In the genomic region with DNA sequence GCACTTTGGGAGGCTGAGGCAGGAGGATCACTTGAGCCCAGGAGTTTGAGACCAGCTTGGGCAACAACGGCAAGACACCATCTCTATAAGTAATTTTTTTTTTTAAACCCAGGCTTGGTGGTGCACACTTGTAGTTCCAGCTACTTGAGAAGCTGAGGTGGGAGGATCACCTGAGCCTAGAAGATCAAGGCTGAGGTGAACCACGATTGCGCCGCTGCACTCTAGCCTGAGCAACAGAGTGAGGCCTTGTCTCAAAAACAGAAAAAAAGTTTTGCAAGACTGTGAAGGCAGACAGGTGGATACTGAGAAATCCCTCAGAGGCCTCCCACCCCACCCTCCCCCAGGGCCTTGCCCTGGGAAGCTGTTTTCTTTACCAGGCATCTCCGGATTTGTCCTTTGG, we compare ENCODE assay signal across 24 cellular contexts.
DNase-seq lines count a peak whose midpoint lies in the region; ATAC-seq and TF ChIP-seq lines count a peak whose summit lies in the region.
"Had no signal": no experiment of that assay in that cellular context is flagged by ENCODE, and none has a peak within 500 bp of the region (broad histone marks: within the 10 kb centered on the region; RNA-seq: fewer than 3 reads in every experiment).

No MANE protein-coding gene starts in this region.

- H4K8ac ChIP-seq in neuronal stem cell (ENCODE audit: low read depth, low read length), result no peak overlapping the region

- H3K36me3 Mint-ChIP-seq in CD4-positive, CD25-positive, alpha-beta regulatory T cell, result no peaks in the 10 kb centered on the region
- no peaks in the 10 kb centered on the region for H3K36me3 Mint-ChIP-seq in CD8-positive, alpha-beta memory T cell
- H3K36me3 Mint-ChIP-seq in activated T-helper 17 cell treated with anti-CD3 and anti-CD28 coated beads, Interleukin-2, amount 50 U/mL, for 72 hours (ENCODE audit: low read depth), result no peaks in the 10 kb centered on the region
- no peaks in the 10 kb centered on the region for H3K36me3 Mint-ChIP-seq in activated CD4-positive, alpha-beta memory T cell treated with anti-CD3 and anti-CD28 coated beads, Interleukin-2, amount 10 ng/mL, durations not matched to agents 7 days and 5 days (ENCODE audit: low read depth)

- POLR2A ChIA-PET in CD8-positive, alpha-beta memory T cell (lab: Charles Lee), result interaction anchor here (0.6 kb wide), 2 partner anchors 10 to 839 kb away, joined by 3 to 6 read pairs; no protein-coding TSS in a partner anchor
- POLR2A ChIA-PET in activated CD4-positive, alpha-beta memory T cell treated with anti-CD3 and anti-CD28 coated beads, Interleukin-2, amount 10 ng/mL, durations not matched to agents 7 days and 5 days (lab: Charles Lee), result interaction anchor here (0.6 kb wide), 1 partner anchor 176 kb away, joined by 3 read pairs; no protein-coding TSS in a partner anchor

- H3K4me3 ChIP-seq in CD4-positive, CD25-positive, alpha-beta regulatory T cell (ENCODE audit: low read depth, low read length), result no peak overlapping the region
- H3K4me3 ChIP-seq in CD8-positive, alpha-beta memory T cell (ENCODE audit: low read length), result no peak overlapping the region
- no peak overlapping the region for H3K4me3 ChIP-seq in neuronal stem cell (ENCODE audit: low read length in 2 of 2)
- H3K4me3 ChIP-seq in testis, result no peak overlapping the region
- H3K4me3 ChIP-seq: tibial nerve had no signal

- H3K27me3 Mint-ChIP-seq in CD4-positive, CD25-positive, alpha-beta regulatory T cell, result no peaks in the 10 kb centered on the region
- H3K27me3 Mint-ChIP-seq in CD8-positive, alpha-beta memory T cell, result no peaks in the 10 kb centered on the region
- H3K27me3 Mint-ChIP-seq in activated T-helper 17 cell treated with anti-CD3 and anti-CD28 coated beads, Interleukin-2, amount 50 U/mL, for 72 hours, result no peaks in the 10 kb centered on the region
- no peaks in the 10 kb centered on the region for H3K27me3 Mint-ChIP-seq in activated CD4-positive, alpha-beta memory T cell treated with anti-CD3 and anti-CD28 coated beads, Interleukin-2, amount 10 ng/mL, durations not matched to agents 7 days and 5 days

- no peak overlapping the region for H2BK5ac ChIP-seq in neuronal stem cell (ENCODE audit: low read length)

- no peak overlapping the region for H2BK120ac ChIP-seq in neuronal stem cell (ENCODE audit: low read depth, low read length)

- DNase-seq in CD4-positive, CD25-positive, alpha-beta regulatory T cell, result peak in 1 of 3 donors; percentile 35
- no peak for DNase-seq in CD8-positive, alpha-beta memory T cell
- no peak for DNase-seq in neuronal stem cell (ENCODE audit: low spot score)
- DNase-seq in testis, result no peak
- DNase-seq in activated CD4-positive, alpha-beta memory T cell treated with anti-CD3 and anti-CD28 coated beads, Interleukin-2, amount 10 ng/mL, durations not matched to agents 7 days and 5 days, result no peak
- DNase-seq: activated naive CD4-positive, alpha-beta T cell treated with anti-CD3 and anti-CD28 coated beads for 36 hours; amygdala; brain microvascular endothelial cell; effector CD8-positive, alpha-beta T cell; hippocampal formation; IMR-90; left cardiac atrium; mammary epithelial cell; SIG-M5; T1000; WERI-Rb-1 had no signal

- CTCF ChIA-PET in CD8-positive, alpha-beta memory T cell (lab: Charles Lee), result no interaction called here
- CTCF ChIA-PET in activated CD4-positive, alpha-beta memory T cell treated with anti-CD3 and anti-CD28 coated beads, Interleukin-2, amount 10 ng/mL, durations not matched to agents 7 days and 5 days (lab: Charles Lee), result no interaction called here

- TF ChIP-seq POLR2A in testis (IDR thresholded peaks at IDR 0.05), result no peak

- no peak overlapping the region for H2AK5ac ChIP-seq in neuronal stem cell (ENCODE audit: low read depth, low read length)

- no peak overlapping the region for H3K9ac ChIP-seq in neuronal stem cell (ENCODE audit: low read depth, low read length, poor library complexity)

- no peak overlapping the region for H3K14ac ChIP-seq in neuronal stem cell (ENCODE audit: low read length)

- H3K79me1 ChIP-seq in neuronal stem cell (ENCODE audit: low read depth, low read length), result no peaks in the 10 kb centered on the region

- no peaks in the 10 kb centered on the region for H3K9me3 ChIP-seq in CD4-positive, CD25-positive, alpha-beta regulatory T cell (ENCODE audit: control insufficient read depth in 2 of 2, low read length in 2 of 2)
- no peaks in the 10 kb centered on the region for H3K9me3 ChIP-seq in CD8-positive, alpha-beta memory T cell (ENCODE audit: low read length)
- H3K9me3 ChIP-seq in neuronal stem cell (replicated peaks in 1 of 2; ENCODE audit: control insufficient read depth in 2 of 2, insufficient read depth in 1 of 2, low read depth in 1 of 2, low read length in 2 of 2) (no peaks in the 10 kb centered on the region), testis (no peaks in the 10 kb centered on the region)
- H3K9me3 ChIP-seq: neutrophil, tibial nerve had no signal

- H3K18ac ChIP-seq in neuronal stem cell (ENCODE audit: low read length), result no peak overlapping the region

- intact Hi-C loops in testis (cut with DNase I; ENCODE audit: low total_unique reads), result no loop called here

- peak overlapping the region; percentile 27 for H2AFZ ChIP-seq in neuronal stem cell (ENCODE audit: low read length)

- H3K4me3 Mint-ChIP-seq in CD4-positive, CD25-positive, alpha-beta regulatory T cell, result no peak overlapping the region
- no peak overlapping the region for H3K4me3 Mint-ChIP-seq in CD8-positive, alpha-beta memory T cell
- no peak overlapping the region for H3K4me3 Mint-ChIP-seq in activated T-helper 17 cell treated with anti-CD3 and anti-CD28 coated beads, Interleukin-2, amount 50 U/mL, for 72 hours
- H3K4me3 Mint-ChIP-seq in activated CD4-positive, alpha-beta memory T cell treated with anti-CD3 and anti-CD28 coated beads, Interleukin-2, amount 10 ng/mL, durations not matched to agents 7 days and 5 days, result no peak overlapping the region
- H3K4me3 Mint-ChIP-seq: activated naive CD4-positive, alpha-beta T cell treated with anti-CD3 and anti-CD28 coated beads for 36 hours; activated T-helper 1 cell treated with anti-CD3 and anti-CD28 coated beads, Interleukin-12 subunit alpha, Interleukin-12 subunit beta, Interleukin-2, Interleukin-4 antibody, amounts not matched to agents 30 ng/mL and 10 ng/mL and 1 ng/mL, durations not matched to agents 14 hours and 24 hours and 36 hours had no signal

- H3K4me1 Mint-ChIP-seq in CD4-positive, CD25-positive, alpha-beta regulatory T cell, result peaks cover 9 to 41% (median 14%) of the 10 kb centered on the region in 4 donors
- H3K4me1 Mint-ChIP-seq in CD8-positive, alpha-beta memory T cell, result peaks cover 32 to 45% (median 43%) of the 10 kb centered on the region in 3 donors
- peaks cover 21% of the 10 kb centered on the region for H3K4me1 Mint-ChIP-seq in activated T-helper 17 cell treated with anti-CD3 and anti-CD28 coated beads, Interleukin-2, amount 50 U/mL, for 72 hours
- peaks cover 28% of the 10 kb centered on the region for H3K4me1 Mint-ChIP-seq in activated CD4-positive, alpha-beta memory T cell treated with anti-CD3 and anti-CD28 coated beads, Interleukin-2, amount 10 ng/mL, durations not matched to agents 7 days and 5 days

- no peak overlapping the region for H4K91ac ChIP-seq in neuronal stem cell (ENCODE audit: low read depth, low read length, poor library complexity)

- no peaks in the 10 kb centered on the region for H3K9me3 Mint-ChIP-seq in CD4-positive, CD25-positive, alpha-beta regulatory T cell
- H3K9me3 Mint-ChIP-seq in CD8-positive, alpha-beta memory T cell, result no peaks in the 10 kb centered on the region
- H3K9me3 Mint-ChIP-seq in activated T-helper 17 cell treated with anti-CD3 and anti-CD28 coated beads, Interleukin-2, amount 50 U/mL, for 72 hours, result no peaks in the 10 kb centered on the region
- no peaks in the 10 kb centered on the region for H3K9me3 Mint-ChIP-seq in activated CD4-positive, alpha-beta memory T cell treated with anti-CD3 and anti-CD28 coated beads, Interleukin-2, amount 10 ng/mL, durations not matched to agents 7 days and 5 days
- H3K9me3 Mint-ChIP-seq: activated naive CD4-positive, alpha-beta T cell treated with anti-CD3 and anti-CD28 coated beads for 36 hours; activated T-helper 1 cell treated with anti-CD3 and anti-CD28 coated beads, Interleukin-12 subunit alpha, Interleukin-12 subunit beta, Interleukin-2, Interleukin-4 antibody, amounts not matched to agents 30 ng/mL and 10 ng/mL and 1 ng/mL, durations not matched to agents 14 hours and 24 hours and 36 hours had no signal

- no peak overlapping the region for H2BK15ac ChIP-seq in neuronal stem cell (ENCODE audit: low read length)

- H3K4ac ChIP-seq in neuronal stem cell (ENCODE audit: low read length), result no peak overlapping the region

- no peak overlapping the region for H3K27ac ChIP-seq in CD4-positive, CD25-positive, alpha-beta regulatory T cell (ENCODE audit: insufficient read depth, low read length, poor library complexity, severe bottlenecking)
- H3K27ac ChIP-seq in CD8-positive, alpha-beta memory T cell (ENCODE audit: low read depth, low read length), result no peak overlapping the region
- peak overlapping the region; percentile 95 for H3K27ac ChIP-seq in neuronal stem cell (replicated peaks; ENCODE audit: low read length)
- H3K27ac ChIP-seq in testis, result no peak overlapping the region
- H3K27ac ChIP-seq: brain microvascular endothelial cell, C4-2B, epithelial cell of prostate, neutrophil, tibial nerve, WERI-Rb-1 had no signal

- H3K27ac Mint-ChIP-seq in CD4-positive, CD25-positive, alpha-beta regulatory T cell, result peak overlapping the region in 2 of 3 donors; percentile 75 to 80
- peak overlapping the region; percentile 31 to 94 (median 72) for H3K27ac Mint-ChIP-seq in CD8-positive, alpha-beta memory T cell
- peak overlapping the region; percentile 58 for H3K27ac Mint-ChIP-seq in activated T-helper 17 cell treated with anti-CD3 and anti-CD28 coated beads, Interleukin-2, amount 50 U/mL, for 72 hours
- H3K27ac Mint-ChIP-seq in activated CD4-positive, alpha-beta memory T cell treated with anti-CD3 and anti-CD28 coated beads, Interleukin-2, amount 10 ng/mL, durations not matched to agents 7 days and 5 days, result no peak overlapping the region
- H3K27ac Mint-ChIP-seq: activated naive CD4-positive, alpha-beta T cell treated with anti-CD3 and anti-CD28 coated beads for 36 hours; activated T-helper 1 cell treated with anti-CD3 and anti-CD28 coated beads, Interleukin-12 subunit alpha, Interleukin-12 subunit beta, Interleukin-2, Interleukin-4 antibody, amounts not matched to agents 30 ng/mL and 10 ng/mL and 1 ng/mL, durations not matched to agents 14 hours and 24 hours and 36 hours had no signal

- no CpG with 5 or more reads among the region's 5 CpGs for WGBS in neuronal stem cell (ENCODE audit: extremely low coverage in 2 of 2, insufficient read length in 2 of 2, insufficient replicate concordance in 1 of 2), 2 donors
- WGBS in testis, 2 donors, result 61 to 71% methylated on average over 5 of the region's 5 CpGs

- ATAC-seq in CD4-positive, CD25-positive, alpha-beta regulatory T cell (ENCODE audit: low read depth in 2 of 2), result no peak
- ATAC-seq in activated T-helper 17 cell treated with anti-CD3 and anti-CD28 coated beads, Interleukin-2, amount 50 U/mL, for 72 hours (replicated peaks), result no peak
- no peak for ATAC-seq in HG02840 (IDR thresholded peaks at IDR 0.05; ENCODE audit: low FRiP score, unreplicated experiment)
- ATAC-seq: left cardiac atrium, sciatic nerve had no signal

- no peaks in the 10 kb centered on the region for H3K27me3 ChIP-seq in CD4-positive, CD25-positive, alpha-beta regulatory T cell (ENCODE audit: control insufficient read depth, insufficient read depth, low read length)
- H3K27me3 ChIP-seq in CD8-positive, alpha-beta memory T cell (ENCODE audit: insufficient read depth, low read length, poor library complexity, severe bottlenecking), result no peaks in the 10 kb centered on the region
- H3K27me3 ChIP-seq in neuronal stem cell (ENCODE audit: control insufficient read depth in 3 of 3, insufficient read depth in 3 of 3, low read depth in 1 of 3, low read length in 3 of 3) (no peaks in the 10 kb centered on the region), testis (no peaks in the 10 kb centered on the region)

- no peak overlapping the region for H3K23ac ChIP-seq in neuronal stem cell (ENCODE audit: low read depth, low read length, poor library complexity)

- no peaks in the 10 kb centered on the region for H3K36me3 ChIP-seq in CD4-positive, CD25-positive, alpha-beta regulatory T cell (ENCODE audit: control insufficient read depth, insufficient read depth, low read length)
- H3K36me3 ChIP-seq in CD8-positive, alpha-beta memory T cell (ENCODE audit: insufficient read depth, low read length), result no peaks in the 10 kb centered on the region
- H3K36me3 ChIP-seq in neuronal stem cell (replicated peaks in 1 of 2; ENCODE audit: control insufficient read depth in 2 of 2, insufficient read depth in 2 of 2, low read length in 2 of 2), result no peaks in the 10 kb centered on the region
- no peaks in the 10 kb centered on the region for H3K36me3 ChIP-seq in testis (ENCODE audit: low read depth, missing control alignments)
- H3K36me3 ChIP-seq: brain microvascular endothelial cell, neutrophil, tibial nerve, WERI-Rb-1 had no signal

- no peak overlapping the region for H3K4me2 ChIP-seq in neuronal stem cell (ENCODE audit: insufficient read depth, low read length, poor library complexity, severe bottlenecking)

- H2BK12ac ChIP-seq in neuronal stem cell (ENCODE audit: low read length), result no peak overlapping the region

- peaks cover 18% of the 10 kb centered on the region for H3K4me1 ChIP-seq in CD4-positive, CD25-positive, alpha-beta regulatory T cell (ENCODE audit: control insufficient read depth, insufficient read depth, low read length, poor library complexity, severe bottlenecking)
- H3K4me1 ChIP-seq in CD8-positive, alpha-beta memory T cell (ENCODE audit: insufficient read depth, low read length), result peaks cover 39% of the 10 kb centered on the region
- H3K4me1 ChIP-seq in neuronal stem cell (ENCODE audit: control insufficient read depth in 2 of 2, insufficient read depth in 1 of 2, low read depth in 1 of 2, low read length in 2 of 2) (peaks cover 34 to 35% of the 10 kb centered on the region in 2 donors), testis (no peaks in the 10 kb centered on the region)

- no peak for TF ChIP-seq CTCF in testis (IDR thresholded peaks at IDR 0.05)
